In the genomic region with DNA sequence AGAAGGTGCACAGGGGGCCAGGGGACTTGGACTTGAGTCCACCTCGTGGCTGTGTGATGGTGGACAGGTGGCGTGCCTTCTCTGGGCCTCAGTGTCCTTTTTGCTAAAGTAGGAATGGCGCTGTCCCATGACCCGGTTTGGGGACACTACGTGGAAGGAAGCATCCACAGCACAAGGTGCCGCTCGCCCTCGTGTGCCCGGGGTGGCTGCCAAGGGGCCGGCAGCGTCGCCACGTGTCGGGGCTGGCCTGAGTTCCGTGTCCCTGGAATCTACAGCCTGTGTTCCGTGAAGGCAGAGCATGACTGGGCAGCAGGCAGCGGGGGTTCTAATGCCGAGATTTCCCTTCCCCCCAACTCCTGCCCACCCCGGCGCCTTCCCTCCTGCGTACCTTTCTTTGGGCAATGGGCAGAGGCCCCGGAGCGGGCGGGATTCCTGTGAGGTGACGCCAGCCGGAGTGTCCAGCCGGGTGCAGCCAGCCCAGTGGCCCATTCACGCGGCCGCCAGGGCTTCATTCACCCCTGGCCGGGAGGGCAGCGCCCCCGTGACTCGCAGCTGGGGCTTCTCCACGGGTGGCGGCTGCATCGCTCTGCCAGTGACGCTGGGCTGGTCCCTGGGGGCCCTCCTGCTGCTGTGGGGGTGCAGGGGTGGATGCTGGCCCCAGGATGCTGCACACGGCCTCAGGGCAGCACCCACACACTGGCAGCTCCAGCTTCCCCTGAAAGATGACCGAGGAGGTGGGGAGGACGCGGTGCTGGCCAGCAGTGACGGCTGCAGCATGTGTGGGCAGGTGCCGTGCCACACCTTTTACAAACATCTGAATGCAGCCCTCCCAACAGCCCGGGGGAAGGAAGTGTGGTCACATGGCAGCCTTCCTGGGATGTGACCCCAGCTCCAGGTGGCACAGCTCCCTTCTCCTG, we compare ENCODE assay signal across 1 cellular context.
TF ChIP-seq lines count a peak whose summit lies in the region.

No MANE protein-coding gene starts in this region.

TF ChIP-seq in HCT116, 20 proteins besides CTCF, POLR2A, EP300 and RAD21 (continued from another document):
- TF ChIP-seq JUND (IDR thresholded peaks at IDR 0.05) = no peak
